10 cellular contexts compared by ENCODE assay signal in genomic region chr15:58472821-58473581, GRCh38. TPM values are rescaled to one million over a fixed set of nuclear protein-coding genes. Genes with fewer than 3 reads are reported as not detected.
A peak's percentile ranks its signal among the peaks of the same experiment; 100 is the strongest.
DNase-seq lines count a peak whose midpoint lies in the region; ATAC-seq, FAIRE-seq and TF ChIP-seq lines count a peak whose summit lies in the region.
"Had no signal": no experiment of that assay in that cellular context is flagged by ENCODE, and none has a peak within 500 bp of the region (broad histone marks: within the 10 kb centered on the region; RNA-seq: fewer than 3 reads in every experiment).

No MANE protein-coding gene starts in this region.

- ATAC-seq in foreskin keratinocyte (peak; percentile 76), upper lobe of right lung (no peak)

- intact Hi-C loops in left ventricle myocardium inferior (cut with micrococcal nuclease) (no loop called here), sigmoid colon (cut with DNase I) (no loop called here), adrenal gland (cut with DNase I) (no loop called here), upper lobe of right lung (cut with DNase I) (no loop called here)

- TF ChIP-seq CTCF in left ventricle myocardium inferior (IDR thresholded peaks at IDR 0.05; ENCODE audit: borderline replicate concordance) (no peak), right atrium auricular region (IDR thresholded peaks at IDR 0.05) (no peak), foreskin keratinocyte (conservative IDR thresholded peaks at IDR 0.05) (no peak), sigmoid colon (IDR thresholded peaks at IDR 0.05) (no peak), adrenal gland (IDR thresholded peaks at IDR 0.05) (no peak), upper lobe of right lung (IDR thresholded peaks at IDR 0.05) (no peak)

- no peaks in the 10 kb centered on the region for H3K27me3 ChIP-seq in left ventricle myocardium inferior (ENCODE audit: low read depth)
- no peaks in the 10 kb centered on the region for H3K27me3 ChIP-seq in right atrium auricular region
- no peaks in the 10 kb centered on the region for H3K27me3 ChIP-seq in foreskin keratinocyte
- no peaks in the 10 kb centered on the region for H3K27me3 ChIP-seq in sigmoid colon
- no peaks in the 10 kb centered on the region for H3K27me3 ChIP-seq in adrenal gland
- H3K27me3 ChIP-seq in upper lobe of right lung = no peaks in the 10 kb centered on the region
- H3K27me3 ChIP-seq: heart right ventricle had no signal

- TF ChIP-seq POLR2A in sigmoid colon (IDR thresholded peaks at IDR 0.05) = no peak
- TF ChIP-seq POLR2A in adrenal gland (IDR thresholded peaks at IDR 0.05) = no peak

- no peak for TF ChIP-seq EP300 in sigmoid colon (IDR thresholded peaks at IDR 0.05)

- DNase-seq in left ventricle myocardium inferior = no peak
- no peak for DNase-seq in right atrium auricular region (ENCODE audit: low spot score)
- peak; percentile 24 to 35 for DNase-seq in activated CD4-positive, alpha-beta T cell treated with anti-CD3 and anti-CD28 coated beads for 4 hours
- DNase-seq in foreskin keratinocyte = peak; percentile 89 to 96
- peak; percentile 38 for DNase-seq in urothelium cell line (ENCODE audit: low spot score)
- no peak for DNase-seq in sigmoid colon
- no peak for DNase-seq in adrenal gland
- DNase-seq in upper lobe of right lung = no peak
- DNase-seq: heart right ventricle had no signal

- 52 to 84% methylated on average over 8 of the region's 8 CpGs for WGBS in sigmoid colon, 2 donors
- WGBS in adrenal gland, 4 donors = 60 to 69% (median 64%) methylated on average over 8 of the region's 8 CpGs

- H3K9me3 ChIP-seq in left ventricle myocardium inferior (replicated peaks) (no peaks in the 10 kb centered on the region), right atrium auricular region (no peaks in the 10 kb centered on the region), sigmoid colon (no peaks in the 10 kb centered on the region), adrenal gland (replicated peaks in 1 of 3) (no peaks in the 10 kb centered on the region), upper lobe of right lung (no peaks in the 10 kb centered on the region)
- H3K9me3 ChIP-seq: heart right ventricle had no signal

- H3K36me3 ChIP-seq in left ventricle myocardium inferior (no peaks in the 10 kb centered on the region), right atrium auricular region (no peaks in the 10 kb centered on the region), sigmoid colon (no peaks in the 10 kb centered on the region), adrenal gland (replicated peaks in 1 of 2) (no peaks in the 10 kb centered on the region), upper lobe of right lung (no peaks in the 10 kb centered on the region)
- H3K36me3 ChIP-seq: heart right ventricle had no signal

- H3K27ac ChIP-seq in left ventricle myocardium inferior (replicated peaks) (peak overlapping the region; percentile 27), right atrium auricular region (no peak overlapping the region), foreskin keratinocyte (peak overlapping the region; percentile 100), sigmoid colon (no peak overlapping the region), adrenal gland (peak overlapping the region in 1 of 5 donors; percentile 41), upper lobe of right lung (no peak overlapping the region)

- peaks cover 47% of the 10 kb centered on the region for H3K4me1 ChIP-seq in left ventricle myocardium inferior
- peaks cover 0 to 44% of the 10 kb centered on the region in 2 donors for H3K4me1 ChIP-seq in right atrium auricular region
- H3K4me1 ChIP-seq in foreskin keratinocyte = peaks cover 44% of the 10 kb centered on the region
- peaks cover 0 to 17% (median 4%) of the 10 kb centered on the region in 4 donors for H3K4me1 ChIP-seq in sigmoid colon
- no peaks in the 10 kb centered on the region for H3K4me1 ChIP-seq in adrenal gland (replicated peaks in 1 of 2)
- peaks cover 36% of the 10 kb centered on the region for H3K4me1 ChIP-seq in upper lobe of right lung

- FAIRE-seq in urothelium cell line (lab: Jason Lieb, UNC) = peak; percentile 81

- H3K4me3 ChIP-seq in left ventricle myocardium inferior (no peak overlapping the region), right atrium auricular region (no peak overlapping the region), sigmoid colon (no peak overlapping the region), adrenal gland (no peak overlapping the region), upper lobe of right lung (no peak overlapping the region)
- H3K4me3 ChIP-seq: heart right ventricle had no signal

RNA-seq across cellular contexts. Expression of gene LIPC, which starts 41.2 kb away (rescaled TPM):
- total RNA-seq in left ventricle myocardium inferior (1.5 TPM), right atrium auricular region (under 1 TPM; 0.52 to 0.59 TPM), foreskin keratinocyte (not detected in 2 replicates), sigmoid colon (under 1 TPM in 2 of 4 donors, not detected in 2; 0.36 to 0.83 TPM), adrenal gland (1 to 10 TPM in 1 of 8 donors, under 1 TPM in 4, not detected in 3; 0.11 to 1.0 (median 0.18) TPM), upper lobe of right lung (0.64 TPM)
- polyA plus RNA-seq in foreskin keratinocyte (not detected in 2 replicates), sigmoid colon (1 to 10 TPM in 2 of 3 donors, under 1 TPM in 1; 0.63 to 3.0 (median 1.8) TPM), adrenal gland (under 1 TPM in 2 of 3 donors, not detected in 1; 0.24 to 0.48 TPM)
- total RNA-seq: temporal lobe had no signal

Comparison
In these comparisons a context has a peak if more than half of its experiments do, and no peak if none do; other contexts are left out.
1. H3K27ac ChIP-seq: peak in left ventricle myocardium inferior (single experiment) and foreskin keratinocyte (single experiment); none in right atrium auricular region (0 of 2), sigmoid colon (0 of 4) and upper lobe of right lung (single experiment).
2. DNase-seq: peak in activated CD4-positive, alpha-beta T cell treated with anti-CD3 and anti-CD28 coated beads for 4 hours (2 of 2), foreskin keratinocyte (2 of 2) and urothelium cell line (single experiment); none in left ventricle myocardium inferior (single experiment), right atrium auricular region (single experiment), sigmoid colon (single experiment), adrenal gland (0 of 7) and upper lobe of right lung (single experiment).